In genomic region chr2:223933098-223933800, GRCh38 we compare ENCODE assay signal across 1 cellular context.
TF ChIP-seq lines count a peak whose summit lies in the region.

No MANE protein-coding gene starts in this region.

TF ChIP-seq in IMR-90, 13 proteins besides CTCF, POLR2A, EP300 and RAD21:
- TF ChIP-seq, protein P1, sequence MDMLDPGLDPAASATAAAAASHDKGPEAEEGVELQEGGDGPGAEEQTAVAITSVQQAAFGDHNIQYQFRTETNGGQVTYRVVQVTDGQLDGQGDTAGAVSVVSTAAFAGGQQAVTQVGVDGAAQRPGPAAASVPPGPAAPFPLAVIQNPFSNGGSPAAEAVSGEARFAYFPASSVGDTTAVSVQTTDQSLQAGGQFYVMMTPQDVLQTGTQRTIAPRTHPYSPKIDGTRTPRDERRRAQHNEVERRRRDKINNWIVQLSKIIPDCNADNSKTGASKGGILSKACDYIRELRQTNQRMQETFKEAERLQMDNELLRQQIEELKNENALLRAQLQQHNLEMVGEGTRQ (IDR thresholded peaks at IDR 0.05; ENCODE audit: low read depth, low read length) = no peak
- TF ChIP-seq SMC3 (IDR thresholded peaks at IDR 0.05; ENCODE audit: low read depth, low read length) (no peak), BHLHE40 (IDR thresholded peaks at IDR 0.05; ENCODE audit: low read depth, low read length) (no peak), CEBPB (IDR thresholded peaks at IDR 0.05; ENCODE audit: low read depth, low read length) (no peak), CHD1 (IDR thresholded peaks at IDR 0.05; ENCODE audit: low read depth, low read length) (no peak), FOS (IDR thresholded peaks at IDR 0.05; ENCODE audit: low read depth, low read length) (no peak), NFE2L2 (IDR thresholded peaks at IDR 0.05; ENCODE audit: low read depth, low read length) (no peak), MAZ (IDR thresholded peaks at IDR 0.05; ENCODE audit: borderline replicate concordance, low read depth, low read length) (no peak), RFX5 (IDR thresholded peaks at IDR 0.05; ENCODE audit: low read depth, low read length) (no peak), RCOR1 (IDR thresholded peaks at IDR 0.05; ENCODE audit: insufficient replicate concordance, low read length) (no peak), ELK1 (IDR thresholded peaks at IDR 0.05; ENCODE audit: borderline replicate concordance, low read depth, low read length) (no peak), MXI1 (IDR thresholded peaks at IDR 0.05; ENCODE audit: borderline replicate concordance, low read depth, low read length) (no peak), MAFK (IDR thresholded peaks at IDR 0.05; ENCODE audit: low read depth, low read length) (no peak)
